Comparison of ENCODE assay signal across 13 cellular contexts in the genomic region with DNA sequence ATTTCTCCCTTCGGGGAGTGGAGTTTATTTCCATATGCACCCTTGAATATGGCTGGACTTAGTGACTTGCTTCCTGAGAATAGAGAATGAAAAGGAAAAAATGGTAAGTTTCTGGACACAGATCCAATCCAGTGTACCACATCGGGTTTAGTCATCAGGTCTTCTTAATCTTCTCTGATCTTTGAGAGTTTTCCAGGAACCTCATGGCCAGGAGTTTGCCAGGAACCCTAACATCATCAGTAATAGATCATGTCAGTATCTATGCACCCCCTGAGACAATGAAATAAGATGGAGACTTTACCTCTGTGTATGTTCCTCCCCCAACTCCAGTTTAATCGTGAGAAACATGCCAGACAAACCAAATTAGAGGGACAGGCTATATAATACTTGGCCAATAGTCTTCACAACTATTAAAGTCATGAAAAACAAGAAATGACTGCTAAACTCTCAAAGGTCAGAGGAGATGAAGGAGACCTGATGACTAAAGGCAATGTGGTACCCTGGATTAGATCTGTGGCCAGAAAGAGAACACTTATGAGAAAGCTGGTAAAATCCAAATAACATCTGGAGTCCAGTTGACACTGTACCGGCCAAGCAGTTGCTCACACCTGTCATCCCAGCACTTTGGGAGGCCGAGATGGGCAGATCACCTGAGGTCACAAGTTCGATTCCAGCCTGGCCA. TPM values are rescaled to one million over a fixed set of nuclear protein-coding genes. Genes with fewer than 3 reads are reported as not detected.
DNase-seq lines count a peak whose midpoint lies in the region; ATAC-seq and TF ChIP-seq lines count a peak whose summit lies in the region.
"Had no signal": no experiment of that assay in that cellular context is flagged by ENCODE, and none has a peak within 500 bp of the region (broad histone marks: within the 10 kb centered on the region; RNA-seq: fewer than 3 reads in every experiment).

No MANE protein-coding gene starts in this region.

- H3K36me3 Mint-ChIP-seq in T-cell, result peaks cover 49% of the 10 kb centered on the region
- H3K36me3 Mint-ChIP-seq in natural killer cell treated with Interleukin-12 subunit alpha and Interleukin-12 subunit beta and Interleukin-15 and Interleukin-18, amount 100 ng/mL, for 72 hours, result peaks cover 11% of the 10 kb centered on the region

- H3K27me3 Mint-ChIP-seq in T-cell, result no peaks in the 10 kb centered on the region
- H3K27me3 Mint-ChIP-seq in natural killer cell treated with Interleukin-12 subunit alpha and Interleukin-12 subunit beta and Interleukin-15 and Interleukin-18, amount 100 ng/mL, for 72 hours, result no peaks in the 10 kb centered on the region

- ATAC-seq in T-cell (replicated peaks in 1 of 4), result no peak
- ATAC-seq in natural killer cell treated with Interleukin-12 subunit alpha and Interleukin-12 subunit beta and Interleukin-15 and Interleukin-18, amount 100 ng/mL, for 72 hours, result no peak
- ATAC-seq in GM21390 (IDR thresholded peaks at IDR 0.05; ENCODE audit: unreplicated experiment), result no peak

- no peaks in the 10 kb centered on the region for H3K4me1 Mint-ChIP-seq in T-cell
- peaks cover 0 to 15% of the 10 kb centered on the region in 2 donors for H3K4me1 Mint-ChIP-seq in natural killer cell treated with Interleukin-12 subunit alpha and Interleukin-12 subunit beta and Interleukin-15 and Interleukin-18, amount 100 ng/mL, for 72 hours (ENCODE audit: low read depth in 2 of 2)

- POLR2A ChIA-PET in T-cell (lab: Charles Lee), result no interaction called here

- H3K9me3 Mint-ChIP-seq in T-cell, result peaks cover 0 to 12% (median 12%) of the 10 kb centered on the region in 3 donors
- peaks cover 3% of the 10 kb centered on the region for H3K9me3 Mint-ChIP-seq in natural killer cell treated with Interleukin-12 subunit alpha and Interleukin-12 subunit beta and Interleukin-15 and Interleukin-18, amount 100 ng/mL, for 72 hours

- CTCF ChIA-PET in T-cell (lab: Charles Lee), result no interaction called here

- H3K27ac Mint-ChIP-seq in T-cell, result no peak overlapping the region
- no peak overlapping the region for H3K27ac Mint-ChIP-seq in natural killer cell treated with Interleukin-12 subunit alpha and Interleukin-12 subunit beta and Interleukin-15 and Interleukin-18, amount 100 ng/mL, for 72 hours

- TF ChIP-seq CTCF in fibroblast of villous mesenchyme (IDR thresholded peaks at IDR 0.05; ENCODE audit: insufficient read depth, low read depth, low read length), result no peak

- DNase-seq in GM04503 (ENCODE audit: low read depth) (peak; percentile 64), RPMI7951 (ENCODE audit: low read depth) (peak; percentile 69), fibroblast of villous mesenchyme (ENCODE audit: low read depth) (peak; percentile 52), T-cell (no peak), cardiac septum (ENCODE audit: low spot score) (no peak)
- no peak for DNase-seq in natural killer cell treated with Interleukin-12 subunit alpha and Interleukin-12 subunit beta and Interleukin-15 and Interleukin-18, amount 100 ng/mL, for 72 hours (ENCODE audit: low spot score)
- DNase-seq: NCI-H1417, NCI-H2029, NCI-H510A treated with DMSO at 0.1 percent for 48 hours, Peyer's patch, SHP77 treated with DMSO at 0.1 percent for 48 hours had no signal

- no peak overlapping the region for H3K4me3 ChIP-seq in fibroblast of villous mesenchyme (ENCODE audit: low read depth, low read length)
- H3K4me3 ChIP-seq: BLaER1 treated with 17β-estradiol and CSF1 and Interleukin-3, amounts not matched to agents 10 nM and 100 nM; Peyer's patch had no signal

- H3K4me3 Mint-ChIP-seq in T-cell, result no peak overlapping the region
- H3K4me3 Mint-ChIP-seq in natural killer cell treated with Interleukin-12 subunit alpha and Interleukin-12 subunit beta and Interleukin-15 and Interleukin-18, amount 100 ng/mL, for 72 hours, result no peak overlapping the region

- intact Hi-C loops in cardiac septum (cut with DNase I), result no loop called here

RNA-seq across cellular contexts. Expression of gene ATOX1, which starts 24.6 kb away (rescaled TPM):
- 156 and 161 TPM in 2 replicates for total RNA-seq in RPMI7951 (2014; rRNA removed; shearing (Covaris generic))
- total RNA-seq in fibroblast of villous mesenchyme (44.9 and 59.6 TPM in 2 replicates), T-cell (10 to 100 TPM; 21.4 to 33.8 (median 30.9) TPM), cardiac septum (61.4 TPM)
- total RNA-seq in natural killer cell treated with Interleukin-12 subunit alpha and Interleukin-12 subunit beta and Interleukin-15 and Interleukin-18, amount 100 ng/mL, for 72 hours, result 10 to 100 TPM; 60.0 to 84.9 TPM

RNA-seq across cellular contexts. Expression of gene G3BP1, which starts 37.9 kb away (rescaled TPM):
- total RNA-seq in RPMI7951 (2014; rRNA removed; shearing (Covaris generic)), result 122 and 129 TPM in 2 replicates
- total RNA-seq in fibroblast of villous mesenchyme, result 146 and 244 TPM in 2 replicates
- 100 to 1,000 TPM; 109 to 185 (median 170) TPM for total RNA-seq in T-cell
- total RNA-seq in cardiac septum, result 99.4 TPM
- 100 to 1,000 TPM; 237 to 290 TPM for total RNA-seq in natural killer cell treated with Interleukin-12 subunit alpha and Interleukin-12 subunit beta and Interleukin-15 and Interleukin-18, amount 100 ng/mL, for 72 hours

RNA-seq across cellular contexts. Expression of gene SPARC, which starts 47.2 kb away (rescaled TPM):
- 2,339 and 3,437 TPM in 2 replicates for total RNA-seq in RPMI7951 (2014; rRNA removed; shearing (Covaris generic))
- 1,969 and 2,230 TPM in 2 replicates for total RNA-seq in fibroblast of villous mesenchyme
- 1 to 10 TPM in 4 of 5 donors, not detected in 1; 4.1 to 8.6 (median 5.2) TPM for total RNA-seq in T-cell
- 539 TPM for total RNA-seq in cardiac septum
- total RNA-seq in natural killer cell treated with Interleukin-12 subunit alpha and Interleukin-12 subunit beta and Interleukin-15 and Interleukin-18, amount 100 ng/mL, for 72 hours, result not detected

Comparison
In these comparisons a context has a peak if more than half of its experiments do, and no peak if none do; other contexts are left out.
1. DNase-seq: peak in GM04503 (single experiment), RPMI7951 (single experiment) and fibroblast of villous mesenchyme (single experiment); none in T-cell (0 of 34), cardiac septum (single experiment) and natural killer cell treated with Interleukin-12 subunit alpha and Interleukin-12 subunit beta and Interleukin-15 and Interleukin-18, amount 100 ng/mL, for 72 hours (single experiment).
2. RNA of gene SPARC, which starts 47.2 kb away (total RNA-seq): 2,339 to 3,437 TPM in RPMI7951, 1,969 to 2,230 TPM in fibroblast of villous mesenchyme and 539 TPM in cardiac septum (single experiment); 4.1 to 8.6 TPM in T-cell and not detected in natural killer cell treated with Interleukin-12 subunit alpha and Interleukin-12 subunit beta and Interleukin-15 and Interleukin-18, amount 100 ng/mL, for 72 hours; every median in the first group is over 10 times any median in the second.